ENCODE assay signal across 18 cellular contexts in the genomic region with DNA sequence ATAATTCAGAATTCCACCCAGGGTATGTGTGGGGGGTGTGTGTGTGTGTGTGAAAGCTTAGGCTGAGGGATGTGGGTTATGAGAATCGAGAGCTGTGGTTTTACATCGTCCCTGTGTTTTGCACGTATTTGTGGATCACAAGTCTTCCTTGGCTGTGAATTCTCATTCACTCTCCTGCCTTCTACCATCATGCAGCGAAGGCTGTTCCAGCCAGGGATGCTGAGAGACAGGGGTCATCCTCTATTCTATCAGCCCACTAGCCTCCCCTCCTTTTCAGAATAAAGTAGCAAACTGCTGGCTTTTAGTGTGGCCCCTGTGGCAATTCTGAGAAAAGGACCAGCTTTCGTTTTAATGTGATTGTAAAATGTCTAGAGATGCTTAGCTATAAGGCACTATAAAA.
DNase-seq lines count a peak whose midpoint lies in the region; ATAC-seq and TF ChIP-seq lines count a peak whose summit lies in the region.
"Had no signal": no experiment of that assay in that cellular context is flagged by ENCODE, and none has a peak within 500 bp of the region (broad histone marks: within the 10 kb centered on the region; RNA-seq: fewer than 3 reads in every experiment).

No MANE protein-coding gene starts in this region.

- no peaks in the 10 kb centered on the region for H3K9me2 ChIP-seq in GM23338 (ENCODE audit: insufficient read depth)

- no peaks in the 10 kb centered on the region for H3F3A ChIP-seq in GM23338 (replicated peaks; ENCODE audit: low read depth)

- intact Hi-C loops in activated T-helper 1 cell treated with anti-CD3 and anti-CD28 coated beads, Interleukin-12 subunit alpha, Interleukin-12 subunit beta, Interleukin-2, Interleukin-4 antibody, amounts not matched to agents 30 ng/mL and 10 ng/mL and 1 ng/mL, durations not matched to agents 14 hours and 24 hours and 36 hours (cut with micrococcal nuclease), result loop anchor here (1.0 to 10.0 kb wide), 2 partner anchors 9 to 585 kb away; no protein-coding TSS in a partner anchor

- DNase-seq in CD8-positive, alpha-beta memory T cell, result no peak
- no peak for DNase-seq in activated T-helper 1 cell treated with anti-CD3 and anti-CD28 coated beads, Interleukin-12 subunit alpha, Interleukin-12 subunit beta, Interleukin-2, Interleukin-4 antibody, amounts not matched to agents 30 ng/mL and 10 ng/mL and 1 ng/mL, durations not matched to agents 14 hours and 24 hours and 36 hours (ENCODE audit: low spot score)
- no peak for DNase-seq in GM23338 (ENCODE audit: low spot score)
- DNase-seq in ecto neural progenitor cell (ENCODE audit: low spot score), result no peak
- DNase-seq in GDM1 (lab: John Stamatoyannopoulos, UW), result no peak
- DNase-seq: activated gamma-delta T cell treated with Interleukin-2 at 50 U/mL for 16 hours, anterior cingulate cortex, DMS53, foreskin fibroblast, NCI-H510A, ovary had no signal

- H3K9me3 Mint-ChIP-seq in CD8-positive, alpha-beta memory T cell, result peaks cover 0 to 3% (median 0%) of the 10 kb centered on the region in 5 donors
- peaks cover 8% of the 10 kb centered on the region for H3K9me3 Mint-ChIP-seq in activated T-helper 1 cell treated with anti-CD3 and anti-CD28 coated beads, Interleukin-12 subunit alpha, Interleukin-12 subunit beta, Interleukin-2, Interleukin-4 antibody, amounts not matched to agents 30 ng/mL and 10 ng/mL and 1 ng/mL, durations not matched to agents 14 hours and 24 hours and 36 hours
- H3K9me3 Mint-ChIP-seq in nephron, result no peaks in the 10 kb centered on the region
- no peaks in the 10 kb centered on the region for H3K9me3 Mint-ChIP-seq in GM23338

- H3K36me3 ChIP-seq in CD8-positive, alpha-beta memory T cell (ENCODE audit: insufficient read depth, low read length), result no peaks in the 10 kb centered on the region
- H3K36me3 ChIP-seq in GM23338 (ENCODE audit: insufficient read depth), result no peaks in the 10 kb centered on the region
- H3K36me3 ChIP-seq: ovary had no signal

- no peak overlapping the region for H3K4me3 ChIP-seq in CD8-positive, alpha-beta memory T cell (ENCODE audit: low read length)
- no peak overlapping the region for H3K4me3 ChIP-seq in GM23338
- H3K4me3 ChIP-seq: lung, ovary had no signal

- H3K27ac ChIP-seq in CD8-positive, alpha-beta memory T cell (ENCODE audit: low read depth, low read length), result no peak overlapping the region
- H3K27ac ChIP-seq in GM23338 (ENCODE audit: low read depth), result no peak overlapping the region
- H3K27ac ChIP-seq: RWPE1 had no signal

- H3K4me3 Mint-ChIP-seq in CD8-positive, alpha-beta memory T cell, result peak overlapping the region in 6 of 7 donors; percentile 66 to 89 (median 74)
- H3K4me3 Mint-ChIP-seq in activated T-helper 1 cell treated with anti-CD3 and anti-CD28 coated beads, Interleukin-12 subunit alpha, Interleukin-12 subunit beta, Interleukin-2, Interleukin-4 antibody, amounts not matched to agents 30 ng/mL and 10 ng/mL and 1 ng/mL, durations not matched to agents 14 hours and 24 hours and 36 hours, result peak overlapping the region; percentile 32
- H3K4me3 Mint-ChIP-seq in nephron (peak overlapping the region in 1 of 3 experiments; percentile 4), GM23338 (no peak overlapping the region)

- H3K27me3 ChIP-seq in CD8-positive, alpha-beta memory T cell (ENCODE audit: insufficient read depth, low read length, poor library complexity, severe bottlenecking), result no peaks in the 10 kb centered on the region
- H3K27me3 ChIP-seq in GM23338 (ENCODE audit: insufficient read depth), result no peaks in the 10 kb centered on the region
- H3K27me3 ChIP-seq: ovary had no signal

- H3K4me2 ChIP-seq in GM23338, result no peak overlapping the region

- CTCF ChIA-PET in CD8-positive, alpha-beta memory T cell (lab: Charles Lee), result interaction anchor here (1.4 kb wide), 1 partner anchor 30 kb away, joined by 3 read pairs; no protein-coding TSS in a partner anchor

- H3K9me3 ChIP-seq in CD8-positive, alpha-beta memory T cell (ENCODE audit: low read length), result no peaks in the 10 kb centered on the region
- H3K9me3 ChIP-seq: ovary had no signal

- peaks cover 48 to 69% (median 65%) of the 10 kb centered on the region in 3 donors for H3K4me1 Mint-ChIP-seq in CD8-positive, alpha-beta memory T cell
- peaks cover 56% of the 10 kb centered on the region for H3K4me1 Mint-ChIP-seq in activated T-helper 1 cell treated with anti-CD3 and anti-CD28 coated beads, Interleukin-12 subunit alpha, Interleukin-12 subunit beta, Interleukin-2, Interleukin-4 antibody, amounts not matched to agents 30 ng/mL and 10 ng/mL and 1 ng/mL, durations not matched to agents 14 hours and 24 hours and 36 hours (ENCODE audit: low read depth)
- peaks cover 49% of the 10 kb centered on the region for H3K4me1 Mint-ChIP-seq in nephron
- H3K4me1 Mint-ChIP-seq in GM23338, result peaks cover 5% of the 10 kb centered on the region

- ATAC-seq in HG03432 (IDR thresholded peaks at IDR 0.05; ENCODE audit: unreplicated experiment) (peak; percentile 46), GM23338 (no peak)
- ATAC-seq: activated CD4-positive, CD25-positive, alpha-beta regulatory T cell treated with anti-CD3 and anti-CD28 coated beads, Interleukin-2, amount 50 U/mL, for 24 hours; sciatic nerve; SK-N-SH treated with all-trans-retinoic acid at 6 μM for 48 hours had no signal

- POLR2A ChIA-PET in CD8-positive, alpha-beta memory T cell (lab: Charles Lee), result no interaction called here

- peak overlapping the region in 7 of 8 donors; percentile 59 to 94 (median 70) for H3K27ac Mint-ChIP-seq in CD8-positive, alpha-beta memory T cell
- no peak overlapping the region for H3K27ac Mint-ChIP-seq in activated T-helper 1 cell treated with anti-CD3 and anti-CD28 coated beads, Interleukin-12 subunit alpha, Interleukin-12 subunit beta, Interleukin-2, Interleukin-4 antibody, amounts not matched to agents 30 ng/mL and 10 ng/mL and 1 ng/mL, durations not matched to agents 14 hours and 24 hours and 36 hours
- peak overlapping the region; percentile 35 to 79 (median 61) for H3K27ac Mint-ChIP-seq in nephron
- H3K27ac Mint-ChIP-seq in GM23338, result no peak overlapping the region

- TF ChIP-seq CTCF in nephron (IDR thresholded peaks at IDR 0.05; ENCODE audit: unreplicated experiment in 3 of 3) (no peak), GM23338 (conservative IDR thresholded peaks at IDR 0.05; ENCODE audit: low read depth in 2 of 2) (no peak)

- H3K79me2 ChIP-seq in GM23338 (replicated peaks; ENCODE audit: insufficient read depth), result no peaks in the 10 kb centered on the region

- H3K36me3 Mint-ChIP-seq in CD8-positive, alpha-beta memory T cell, result no peaks in the 10 kb centered on the region
- peaks cover 3% of the 10 kb centered on the region for H3K36me3 Mint-ChIP-seq in activated T-helper 1 cell treated with anti-CD3 and anti-CD28 coated beads, Interleukin-12 subunit alpha, Interleukin-12 subunit beta, Interleukin-2, Interleukin-4 antibody, amounts not matched to agents 30 ng/mL and 10 ng/mL and 1 ng/mL, durations not matched to agents 14 hours and 24 hours and 36 hours (ENCODE audit: low read depth)
- no peaks in the 10 kb centered on the region for H3K36me3 Mint-ChIP-seq in nephron (ENCODE audit: low read depth)
- H3K36me3 Mint-ChIP-seq in GM23338 (ENCODE audit: low read depth), result no peaks in the 10 kb centered on the region

- H2AFZ ChIP-seq in GM23338, result no peak overlapping the region

- H4K20me1 ChIP-seq in GM23338 (replicated peaks; ENCODE audit: insufficient read depth), result no peaks in the 10 kb centered on the region

- H3K27me3 Mint-ChIP-seq in CD8-positive, alpha-beta memory T cell, result peaks cover 0 to 1% of the 10 kb centered on the region in 2 donors
- H3K27me3 Mint-ChIP-seq in activated T-helper 1 cell treated with anti-CD3 and anti-CD28 coated beads, Interleukin-12 subunit alpha, Interleukin-12 subunit beta, Interleukin-2, Interleukin-4 antibody, amounts not matched to agents 30 ng/mL and 10 ng/mL and 1 ng/mL, durations not matched to agents 14 hours and 24 hours and 36 hours (ENCODE audit: insufficient read depth), result peaks cover 22% of the 10 kb centered on the region
- H3K27me3 Mint-ChIP-seq in nephron (ENCODE audit: low read depth) (no peaks in the 10 kb centered on the region), GM23338 (ENCODE audit: insufficient read depth, low read depth, poor library complexity) (no peaks in the 10 kb centered on the region)

- H3K4me1 ChIP-seq in CD8-positive, alpha-beta memory T cell (ENCODE audit: insufficient read depth, low read length), result peaks cover 26% of the 10 kb centered on the region
- H3K4me1 ChIP-seq in GM23338 (ENCODE audit: insufficient read depth), result peaks cover 13% of the 10 kb centered on the region

Comparison
In these comparisons a context has a peak if more than half of its experiments do, and no peak if none do; other contexts are left out.
1. H3K27ac Mint-ChIP-seq: peak in CD8-positive, alpha-beta memory T cell (7 of 8) and nephron (3 of 3); none in activated T-helper 1 cell treated with anti-CD3 and anti-CD28 coated beads, Interleukin-12 subunit alpha, Interleukin-12 subunit beta, Interleukin-2, Interleukin-4 antibody, amounts not matched to agents 30 ng/mL and 10 ng/mL and 1 ng/mL, durations not matched to agents 14 hours and 24 hours and 36 hours (single experiment) and GM23338 (single experiment).